ENCODE assay signal across 17 cellular contexts in the genomic region with DNA sequence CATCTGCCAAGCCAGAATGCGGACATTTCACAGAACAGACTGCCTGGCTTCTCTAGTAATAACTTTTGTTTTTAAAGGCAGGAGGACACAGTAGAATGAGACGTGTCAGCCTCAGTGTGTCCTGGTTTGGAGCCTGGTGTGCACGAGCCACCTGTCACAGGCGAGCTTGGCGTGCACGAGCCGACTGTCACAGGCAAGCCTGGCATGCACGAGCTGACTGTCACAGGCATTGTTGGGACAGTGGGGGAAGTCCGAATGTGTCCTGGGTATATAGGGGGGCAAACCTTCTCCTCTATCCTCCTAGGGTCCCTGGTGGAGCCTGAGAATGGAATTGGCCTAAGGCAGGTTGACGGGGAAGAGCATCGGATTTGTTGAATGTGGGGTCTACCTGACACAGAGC. TPM values are rescaled to one million over a fixed set of nuclear protein-coding genes. Genes with fewer than 3 reads are reported as not detected.
DNase-seq lines count a peak whose midpoint lies in the region; ATAC-seq and TF ChIP-seq lines count a peak whose summit lies in the region.
"Had no signal": no experiment of that assay in that cellular context is flagged by ENCODE, and none has a peak within 500 bp of the region (broad histone marks: within the 10 kb centered on the region; RNA-seq: fewer than 3 reads in every experiment).

No MANE protein-coding gene starts in this region.

- peaks cover 0 to 20% (median 0%) of the 10 kb centered on the region in 11 experiments; a peak in 5 of 22 replicates for H3K36me3 ChIP-seq in BLaER1 treated with 17β-estradiol and CSF1 and Interleukin-3, amounts not matched to agents 10 nM and 100 nM
- no peaks in the 10 kb centered on the region for H3K36me3 ChIP-seq in Panc1 (ENCODE audit: control insufficient read depth, insufficient read depth, low read length)
- H3K36me3 ChIP-seq in trophoblast cell (ENCODE audit: control insufficient read depth in 1 of 2, insufficient read depth in 2 of 2, low read length in 2 of 2) = no peaks in the 10 kb centered on the region
- H3K36me3 ChIP-seq: BLaER1 had no signal

- no peak overlapping the region for H2BK120ac ChIP-seq in trophoblast cell (ENCODE audit: insufficient read depth, low read length, poor library complexity)

- WGBS in trophoblast cell (ENCODE audit: extremely low coverage, insufficient coverage, insufficient read length) = no CpG with 5 or more reads among the region's 11 CpGs

- BruUV-seq in Panc1 (replicated peaks; lab: Mats Ljungman, UMichigan) = no TSS peak

- no peak overlapping the region for H3K4me3 ChIP-seq in BLaER1 treated with 17β-estradiol and CSF1 and Interleukin-3, amounts not matched to agents 10 nM and 100 nM
- H3K4me3 ChIP-seq in Panc1 (ENCODE audit: low read depth in 2 of 2, low read length in 2 of 2) (no peak overlapping the region), trophoblast cell (ENCODE audit: low read depth, low read length) (peak overlapping the region; percentile 40)
- H3K4me3 ChIP-seq: BLaER1, GM12878 had no signal

- no peak overlapping the region for H3K18ac ChIP-seq in trophoblast cell (ENCODE audit: low read length)

- no peak overlapping the region for H2BK5ac ChIP-seq in trophoblast cell (ENCODE audit: low read depth, low read length, poor library complexity)

- in situ Hi-C loops in Panc1 (cut with HindIII; ENCODE audit: low pct_unique_long_range_greater_than_20kb, low sequenced_read_pairs) = no loop called here

- no peak overlapping the region for H4K12ac ChIP-seq in trophoblast cell (ENCODE audit: low read depth, low read length)

- H3K27ac ChIP-seq in BLaER1 treated with 17β-estradiol and CSF1 and Interleukin-3, amounts not matched to agents 10 nM and 100 nM = peak overlapping the region in 9 of 11 experiments; percentile 87 to 97 (median 93); a peak in 18 of 22 replicates
- H3K27ac ChIP-seq in Panc1 (ENCODE audit: low read length) (peak overlapping the region; percentile 4; the same call in 1 of the 2 replicates), trophoblast cell (ENCODE audit: low read depth, low read length) (no peak overlapping the region)
- H3K27ac ChIP-seq: BLaER1, HL-60 had no signal

- no peak for DNase-seq in Panc1 (ENCODE audit: low read depth, low spot score)
- DNase-seq in islet precursor cell = peak; percentile 32
- DNase-seq in trophoblast cell = no peak
- no peak for DNase-seq in T-helper 9 cell
- DNase-seq in hippocampal formation (lab: John Stamatoyannopoulos, UW) = no peak
- no peak for DNase-seq in GM19240 (ENCODE audit: insufficient read length, low spot score)
- DNase-seq: 8988T; Calu3; CD8-positive, alpha-beta T cell; DMS79 treated with DMSO at 0.1 percent for 48 hours; H9 had no signal

- no peaks in the 10 kb centered on the region for H3K79me1 ChIP-seq in trophoblast cell (ENCODE audit: low read length)

- no peak overlapping the region for H3K4ac ChIP-seq in trophoblast cell (ENCODE audit: low read depth, low read length)

- H2BK12ac ChIP-seq in trophoblast cell (ENCODE audit: low read length) = no peak overlapping the region

- ATAC-seq in Panc1 = no peak
- ATAC-seq: CD8-positive, alpha-beta T cell; GM12878 had no signal

- H4K91ac ChIP-seq in trophoblast cell (ENCODE audit: low read depth, low read length) = no peak overlapping the region

- no peak overlapping the region for H3K14ac ChIP-seq in trophoblast cell (ENCODE audit: low read length)

- H3K4me1 ChIP-seq in BLaER1 treated with 17β-estradiol and CSF1 and Interleukin-3, amounts not matched to agents 10 nM and 100 nM = peaks cover 29 to 73% (median 62%) of the 10 kb centered on the region in 10 experiments
- H3K4me1 ChIP-seq in Panc1 (ENCODE audit: control insufficient read depth, insufficient read depth, low read length) (peaks cover 14% of the 10 kb centered on the region; the same call in 1 of the 2 replicates), trophoblast cell (ENCODE audit: control insufficient read depth in 1 of 2, insufficient read depth in 2 of 2, low read length in 2 of 2) (peaks cover 0 to 3% of the 10 kb centered on the region in 2 experiments)

- no peaks in the 10 kb centered on the region for H3K79me2 ChIP-seq in trophoblast cell (ENCODE audit: control insufficient read depth, insufficient read depth, low read length, poor library complexity)

- no peaks in the 10 kb centered on the region for H3K27me3 ChIP-seq in BLaER1 treated with 17β-estradiol and CSF1 and Interleukin-3, amounts not matched to agents 10 nM and 100 nM
- no peaks in the 10 kb centered on the region for H3K27me3 ChIP-seq in Panc1 (ENCODE audit: control insufficient read depth, insufficient read depth, low read length)
- H3K27me3 ChIP-seq in trophoblast cell (ENCODE audit: insufficient read depth, low read length) = no peaks in the 10 kb centered on the region
- H3K27me3 ChIP-seq: BLaER1 had no signal

- no peak for TF ChIP-seq CTCF in Panc1 (IDR thresholded peaks at IDR 0.05)

- H3K4me2 ChIP-seq in BLaER1 treated with 17β-estradiol and CSF1 and Interleukin-3, amounts not matched to agents 10 nM and 100 nM = peak overlapping the region in 8 of 11 experiments; percentile 30 to 83 (median 76); a peak in 16 of 22 replicates
- H3K4me2 ChIP-seq in trophoblast cell (ENCODE audit: low read length) = no peak overlapping the region
- H3K4me2 ChIP-seq: BLaER1 had no signal

- H2AK5ac ChIP-seq in trophoblast cell (ENCODE audit: low read length) = no peak overlapping the region

- no peak overlapping the region for H3K23ac ChIP-seq in trophoblast cell (ENCODE audit: low read length)

- H3K9ac ChIP-seq in BLaER1 treated with 17β-estradiol and CSF1 and Interleukin-3, amounts not matched to agents 10 nM and 100 nM = peak overlapping the region in 6 of 11 experiments; percentile 53 to 84 (median 82); a peak in 7 of 22 replicates
- no peak overlapping the region for H3K9ac ChIP-seq in trophoblast cell (ENCODE audit: low read length)
- H3K9ac ChIP-seq: BLaER1 had no signal

- intact Hi-C loops in Panc1 (cut with micrococcal nuclease; ENCODE audit: unreplicated experiment) = no loop called here

- H4K20me1 ChIP-seq in BLaER1 treated with 17β-estradiol and CSF1 and Interleukin-3, amounts not matched to agents 10 nM and 100 nM = no peaks in the 10 kb centered on the region
- H4K20me1 ChIP-seq: BLaER1 had no signal

- no peak overlapping the region for H2AFZ ChIP-seq in trophoblast cell (ENCODE audit: insufficient read depth, low read length, poor library complexity)

- POLR2A ChIA-PET in Panc1 (lab: Charles Lee) = no interaction called here

- H4K8ac ChIP-seq in trophoblast cell (ENCODE audit: low read depth, low read length) = no peak overlapping the region

- peaks cover 20 to 45% (median 31%) of the 10 kb centered on the region in 11 experiments for H3K9me3 ChIP-seq in BLaER1 treated with 17β-estradiol and CSF1 and Interleukin-3, amounts not matched to agents 10 nM and 100 nM (replicated peaks in 1 of 11)
- H3K9me3 ChIP-seq in Panc1 (ENCODE audit: control insufficient read depth, insufficient read depth, low read depth, low read length) (no peaks in the 10 kb centered on the region), trophoblast cell (ENCODE audit: insufficient read depth, low read depth, low read length) (peaks cover 6% of the 10 kb centered on the region)

- CTCF ChIA-PET in Panc1 (lab: Charles Lee) = no interaction called here

RNA-seq across cellular contexts. Expression of a gene that starts 7.5 kb away (rescaled TPM):
- 0.44 TPM for total RNA-seq in Panc1 (2021; ENCODE audit: unreplicated experiment)
- polyA plus RNA-seq in Panc1 (2012; ENCODE audit: insufficient read length) = 0.75 TPM
- 0.04 TPM in 1 of 2 replicates, not detected in the other for polyA plus RNA-seq in trophoblast cell (2013)
- total RNA-seq: Calu3, GM12878, HT1080 had no signal
- polyA plus RNA-seq: AG04450, GM12878 had no signal
